22 cellular contexts compared by ENCODE assay signal in genomic region chr21:42406846-42407245, GRCh38. TPM values are rescaled to one million over a fixed set of nuclear protein-coding genes. Genes with fewer than 3 reads are reported as not detected.
DNase-seq lines count a peak whose midpoint lies in the region; ATAC-seq and TF ChIP-seq lines count a peak whose summit lies in the region.
"Had no signal": no experiment of that assay in that cellular context is flagged by ENCODE, and none has a peak within 500 bp of the region (broad histone marks: within the 10 kb centered on the region; RNA-seq: fewer than 3 reads in every experiment).

No MANE protein-coding gene starts in this region.

- H3K4me3 ChIP-seq in OCI-LY7 (ENCODE audit: low read depth, low read length, poor library complexity, severe bottlenecking), result no peak overlapping the region
- H3K4me3 ChIP-seq: SK-N-MC had no signal

- H3K4me3 Mint-ChIP-seq in stimulated activated effector memory CD8-positive, alpha-beta T cell treated with anti-CD3 and anti-CD28 coated beads, Interleukin-12 subunit alpha, Interleukin-12 subunit beta, amount 100 ng/mL, for 72 hours, result peak overlapping the region; percentile 88
- H3K4me3 Mint-ChIP-seq: brain, type B pancreatic cell had no signal

- peaks cover 9% of the 10 kb centered on the region for H3K4me1 ChIP-seq in OCI-LY7 (ENCODE audit: insufficient read depth, low read length, poor library complexity, severe bottlenecking)

- no peaks in the 10 kb centered on the region; the same call in 1 of the 2 replicates for H3K9me3 ChIP-seq in OCI-LY7 (ENCODE audit: low read length)

- BruUV-seq in OCI-LY7 (replicated peaks; lab: Mats Ljungman, UMichigan), result no TSS peak

- CTCF ChIA-PET in OCI-LY7 (lab: Charles Lee; ENCODE audit: unreplicated experiment), result no interaction called here

- H3K79me2 ChIP-seq in OCI-LY7 (ENCODE audit: insufficient read depth, low read depth, low read length), result no peaks in the 10 kb centered on the region

- no peak for ATAC-seq in activated naive CD4-positive, alpha-beta T cell treated with anti-CD3 and anti-CD28 coated beads, Interleukin-2, amount 50 U/mL, for 72 hours
- ATAC-seq in stimulated activated effector memory CD8-positive, alpha-beta T cell treated with anti-CD3 and anti-CD28 coated beads, Interleukin-12 subunit alpha, Interleukin-12 subunit beta, amount 100 ng/mL, for 72 hours, result no peak
- no peak for ATAC-seq in GM21529 (IDR thresholded peaks at IDR 0.05; ENCODE audit: unreplicated experiment)
- ATAC-seq: HepG2, Panc1 had no signal

- peak overlapping the region; percentile 81 to 95 for H3K27ac Mint-ChIP-seq in activated naive CD4-positive, alpha-beta T cell treated with anti-CD3 and anti-CD28 coated beads, Interleukin-2, amount 50 U/mL, for 72 hours
- peak overlapping the region; percentile 92 for H3K27ac Mint-ChIP-seq in stimulated activated effector memory CD8-positive, alpha-beta T cell treated with anti-CD3 and anti-CD28 coated beads, Interleukin-12 subunit alpha, Interleukin-12 subunit beta, amount 100 ng/mL, for 72 hours
- H3K27ac Mint-ChIP-seq: brain, type B pancreatic cell had no signal

- POLR2A ChIA-PET in OCI-LY7 (lab: Charles Lee), result no interaction called here

- no peak overlapping the region for H3K4me2 ChIP-seq in OCI-LY7 (ENCODE audit: low read length)

- H3K36me3 ChIP-seq in OCI-LY7 (ENCODE audit: insufficient read depth, low read length), result no peaks in the 10 kb centered on the region

- H2AFZ ChIP-seq in OCI-LY7 (ENCODE audit: low read length), result peak overlapping the region; percentile 65; the same call in 1 of the 2 replicates

- peaks cover 49% of the 10 kb centered on the region for H3K4me1 Mint-ChIP-seq in stimulated activated effector memory CD8-positive, alpha-beta T cell treated with anti-CD3 and anti-CD28 coated beads, Interleukin-12 subunit alpha, Interleukin-12 subunit beta, amount 100 ng/mL, for 72 hours

- no peak overlapping the region for H3K27ac ChIP-seq in OCI-LY7 (ENCODE audit: low read depth, low read length, poor library complexity, severe bottlenecking)
- H3K27ac ChIP-seq: SK-N-MC had no signal

- intact Hi-C loops in OCI-LY7 (cut with micrococcal nuclease; ENCODE audit: unreplicated experiment), result no loop called here

- no peaks in the 10 kb centered on the region for H3K9me2 ChIP-seq in OCI-LY7 (ENCODE audit: insufficient read depth, low read length)

- DNase-seq in activated effector memory CD4-positive, alpha-beta T cell treated with anti-CD3 and anti-CD28 coated beads, Interleukin-2, amount 50 U/mL, for 16 hours, result peak; percentile 66
- no peak for DNase-seq in activated effector memory CD4-positive, alpha-beta T cell treated with Interleukin-2 at 50 U/mL for 16 hours
- DNase-seq in OCI-LY7 (ENCODE audit: low spot score) (no peak), dermis blood vessel endothelial cell (no peak), NCI-H1436 treated with DMSO at 0.1 percent for 48 hours (lab: John Stamatoyannopoulos, UW) (no peak)
- no peak for DNase-seq in activated naive CD4-positive, alpha-beta T cell treated with anti-CD3 and anti-CD28 coated beads, Interleukin-2, amount 50 U/mL, for 72 hours (ENCODE audit: low spot score in 2 of 2)
- no peak for DNase-seq in stimulated activated effector memory CD8-positive, alpha-beta T cell treated with anti-CD3 and anti-CD28 coated beads, Interleukin-12 subunit alpha, Interleukin-12 subunit beta, amount 100 ng/mL, for 72 hours (ENCODE audit: low spot score in 2 of 2)
- DNase-seq: COR-L47, erythroblast, midbrain, MM.1S, NCI-H1694 treated with DMSO at 0.1 percent for 48 hours, NCI-H226 had no signal

- H3K9me3 Mint-ChIP-seq in activated naive CD4-positive, alpha-beta T cell treated with anti-CD3 and anti-CD28 coated beads, Interleukin-2, amount 50 U/mL, for 72 hours, result peaks cover 4% of the 10 kb centered on the region in 2 donors
- H3K9me3 Mint-ChIP-seq in stimulated activated effector memory CD8-positive, alpha-beta T cell treated with anti-CD3 and anti-CD28 coated beads, Interleukin-12 subunit alpha, Interleukin-12 subunit beta, amount 100 ng/mL, for 72 hours, result peaks cover 2% of the 10 kb centered on the region
- H3K9me3 Mint-ChIP-seq: type B pancreatic cell had no signal

- peaks cover 40 to 57% of the 10 kb centered on the region in 2 donors for H3K36me3 Mint-ChIP-seq in activated naive CD4-positive, alpha-beta T cell treated with anti-CD3 and anti-CD28 coated beads, Interleukin-2, amount 50 U/mL, for 72 hours
- H3K36me3 Mint-ChIP-seq in stimulated activated effector memory CD8-positive, alpha-beta T cell treated with anti-CD3 and anti-CD28 coated beads, Interleukin-12 subunit alpha, Interleukin-12 subunit beta, amount 100 ng/mL, for 72 hours, result peaks cover 56% of the 10 kb centered on the region
- H3K36me3 Mint-ChIP-seq: brain, type B pancreatic cell had no signal

- no peak for TF ChIP-seq CTCF in OCI-LY7 (conservative IDR thresholded peaks at IDR 0.05; ENCODE audit: low read length)

- no peaks in the 10 kb centered on the region for H4K20me1 ChIP-seq in OCI-LY7 (ENCODE audit: insufficient read depth, low read length)

RNA-seq across cellular contexts. Expression of gene UBASH3A, which starts 3.1 kb away (rescaled TPM):
- total RNA-seq in OCI-LY7 (2014; rRNA removed; shearing (Covaris generic)), result not detected in 2 replicates
- total RNA-seq in OCI-LY7 (2022), result not detected in 2 replicates
- total RNA-seq in activated naive CD4-positive, alpha-beta T cell treated with anti-CD3 and anti-CD28 coated beads, Interleukin-2, amount 50 U/mL, for 72 hours, result 10 to 100 TPM; 13.0 to 51.9 TPM
- total RNA-seq in dermis blood vessel endothelial cell, result not detected in 2 replicates
- total RNA-seq: Daoy, frontal cortex, H4, HepG2 had no signal

RNA-seq across cellular contexts. Expression of gene TMPRSS3, which starts 11.0 kb away (rescaled TPM):
- not detected in 2 replicates for total RNA-seq in OCI-LY7 (2014; rRNA removed; shearing (Covaris generic))
- not detected in 2 replicates for total RNA-seq in OCI-LY7 (2022)
- total RNA-seq in activated naive CD4-positive, alpha-beta T cell treated with anti-CD3 and anti-CD28 coated beads, Interleukin-2, amount 50 U/mL, for 72 hours, result 10 to 100 TPM in 1 of 2 donors, 1 to 10 TPM in 1; 9.8 to 68.6 TPM
- total RNA-seq in dermis blood vessel endothelial cell, result 0.05 TPM in 1 of 2 replicates, not detected in the other
- total RNA-seq: frontal cortex had no signal

RNA-seq across cellular contexts. Expression of gene TFF1, which starts 40.5 kb away (rescaled TPM):
- total RNA-seq in OCI-LY7 (2014; rRNA removed; shearing (Covaris generic)), result not detected in 2 replicates
- not detected in 2 replicates for total RNA-seq in OCI-LY7 (2022)
- total RNA-seq in activated naive CD4-positive, alpha-beta T cell treated with anti-CD3 and anti-CD28 coated beads, Interleukin-2, amount 50 U/mL, for 72 hours, result not detected
- not detected in 2 replicates for total RNA-seq in dermis blood vessel endothelial cell
- total RNA-seq: Daoy, frontal cortex, H4 had no signal

RNA-seq across cellular contexts. Expression of gene TFF2, which starts 56.1 kb away (rescaled TPM):
- not detected in 2 replicates for total RNA-seq in OCI-LY7 (2014; rRNA removed; shearing (Covaris generic))
- total RNA-seq in OCI-LY7 (2022), result not detected in 2 replicates
- total RNA-seq in activated naive CD4-positive, alpha-beta T cell treated with anti-CD3 and anti-CD28 coated beads, Interleukin-2, amount 50 U/mL, for 72 hours, result not detected
- not detected in 2 replicates for total RNA-seq in dermis blood vessel endothelial cell
- total RNA-seq: Daoy, frontal cortex, H4, HepG2 had no signal

Comparison
In these comparisons a context has a peak if more than half of its experiments do, and no peak if none do; other contexts are left out.
1. RNA of gene UBASH3A, which starts 3.1 kb away (total RNA-seq): 13.0 to 51.9 TPM in activated naive CD4-positive, alpha-beta T cell treated with anti-CD3 and anti-CD28 coated beads, Interleukin-2, amount 50 U/mL, for 72 hours; not detected in OCI-LY7 and not detected in dermis blood vessel endothelial cell; every median in the first group is over 10 times any median in the second.
2. RNA of gene TMPRSS3, which starts 11.0 kb away (total RNA-seq): 9.8 to 68.6 TPM in activated naive CD4-positive, alpha-beta T cell treated with anti-CD3 and anti-CD28 coated beads, Interleukin-2, amount 50 U/mL, for 72 hours; not detected in OCI-LY7 and 0.05 TPM in dermis blood vessel endothelial cell; every median in the first group is over 10 times any median in the second.